Comparison of ENCODE assay signal across 11 cellular contexts in genomic region chr16:84724619-84725307, GRCh38. TPM values are rescaled to one million over a fixed set of nuclear protein-coding genes. Genes with fewer than 3 reads are reported as not detected.
A peak's percentile ranks its signal among the peaks of the same experiment; 100 is the strongest.
DNase-seq lines count a peak whose midpoint lies in the region; ATAC-seq and TF ChIP-seq lines count a peak whose summit lies in the region.
"Had no signal": no experiment of that assay in that cellular context is flagged by ENCODE, and none has a peak within 500 bp of the region (broad histone marks: within the 10 kb centered on the region; RNA-seq: fewer than 3 reads in every experiment).

No MANE protein-coding gene starts in this region.

- H3K36me3 ChIP-seq in Caco-2 (ENCODE audit: control insufficient read depth, insufficient read depth, low read length) (no peaks in the 10 kb centered on the region), GM23338 (ENCODE audit: insufficient read depth) (no peaks in the 10 kb centered on the region), mucosa of descending colon (ENCODE audit: low read depth) (no peaks in the 10 kb centered on the region), neuronal stem cell (replicated peaks in 1 of 2; ENCODE audit: control insufficient read depth in 2 of 2, insufficient read depth in 2 of 2, low read length in 2 of 2) (peaks cover 2 to 19% of the 10 kb centered on the region in 2 donors)

- no peak overlapping the region for H3K23ac ChIP-seq in neuronal stem cell (ENCODE audit: low read depth, low read length, poor library complexity)

- H4K91ac ChIP-seq in neuronal stem cell (ENCODE audit: low read depth, low read length, poor library complexity) = no peak overlapping the region

- intact Hi-C loops in Caco-2 (cut with micrococcal nuclease; ENCODE audit: unreplicated experiment) = no loop called here
- intact Hi-C loops in activated B cell treated with CpG ODN at 0.5 μM for 24 hours (cut with micrococcal nuclease) = loop anchor here (5.0 kb wide), 1 partner anchor 447 kb away; no protein-coding TSS in a partner anchor
- intact Hi-C loops in mucosa of descending colon (cut with DNase I, micrococcal nuclease) = loop anchor here (5.0 to 10.0 kb wide), 3 partner anchors 52 to 210 kb away; no protein-coding TSS in a partner anchor

- no peak overlapping the region for H2BK5ac ChIP-seq in neuronal stem cell (ENCODE audit: low read length)

- H3K4me3 ChIP-seq in Caco-2 (ENCODE audit: low read depth, low read length) (no peak overlapping the region), GM23338 (peak overlapping the region; percentile 1; the same call in 1 of the 2 replicates), mucosa of descending colon (no peak overlapping the region), neuronal stem cell (ENCODE audit: low read length in 2 of 2) (no peak overlapping the region)

- H3K27ac Mint-ChIP-seq in Caco-2 (ENCODE audit: unreplicated experiment) (peak overlapping the region; percentile 61), GM23338 (peak overlapping the region; percentile 94), activated B cell treated with CpG ODN at 0.5 μM for 24 hours (peak overlapping the region; percentile 62)

- CTCF ChIA-PET in Caco-2 (lab: Charles Lee) (interaction anchor here (0.9 to 3.8 kb wide), 7 partner anchors 11 to 106 kb away, joined by 3 to 51 read pairs (median 11); no protein-coding TSS in a partner anchor), activated B cell treated with CpG ODN at 0.5 μM for 24 hours (lab: Charles Lee) (interaction anchor here (1.0 to 5.8 kb wide), 14 partner anchors 9 to 220 kb away, joined by 3 to 82 read pairs (median 6); partner anchors contain the start of gene MEAK7)

- no peak overlapping the region for H2BK12ac ChIP-seq in neuronal stem cell (ENCODE audit: low read length)

- H3K36me3 Mint-ChIP-seq in Caco-2 (ENCODE audit: insufficient read depth, unreplicated experiment) = peaks cover 48% of the 10 kb centered on the region
- H3K36me3 Mint-ChIP-seq in GM23338 (ENCODE audit: low read depth) = peaks cover 14% of the 10 kb centered on the region; the same call in 2 of the 3 replicates
- peaks cover 27% of the 10 kb centered on the region for H3K36me3 Mint-ChIP-seq in activated B cell treated with CpG ODN at 0.5 μM for 24 hours (ENCODE audit: low read depth)

- POLR2A ChIA-PET in Caco-2 (lab: Charles Lee) = interaction anchor here (0.7 to 1.3 kb wide), 2 partner anchors 14 to 53 kb away, joined by 3 read pairs; no protein-coding TSS in a partner anchor
- POLR2A ChIA-PET in activated B cell treated with CpG ODN at 0.5 μM for 24 hours (lab: Charles Lee) = no interaction called here

- H2BK15ac ChIP-seq in neuronal stem cell (ENCODE audit: low read length) = no peak overlapping the region

- no peak overlapping the region for H2AK5ac ChIP-seq in neuronal stem cell (ENCODE audit: low read depth, low read length)

- H3K4me1 ChIP-seq in Caco-2 (peaks cover 51% of the 10 kb centered on the region), GM23338 (ENCODE audit: insufficient read depth) (peaks cover 69% of the 10 kb centered on the region), mucosa of descending colon (ENCODE audit: low read depth) (peaks cover 36% of the 10 kb centered on the region), neuronal stem cell (ENCODE audit: control insufficient read depth in 2 of 2, insufficient read depth in 1 of 2, low read depth in 1 of 2, low read length in 2 of 2) (peaks cover 13 to 40% of the 10 kb centered on the region in 2 donors)

- H3K14ac ChIP-seq in neuronal stem cell (ENCODE audit: low read length) = no peak overlapping the region

- no peak overlapping the region for H3K9ac ChIP-seq in neuronal stem cell (ENCODE audit: low read depth, low read length, poor library complexity)

- no peak for DNase-seq in Caco-2
- DNase-seq in GM23338 (ENCODE audit: low spot score) = no peak
- DNase-seq in activated B cell treated with CpG ODN at 0.5 μM for 24 hours = no peak
- DNase-seq in mucosa of descending colon = no peak
- DNase-seq in neuronal stem cell (ENCODE audit: low spot score) = no peak
- DNase-seq in SKM-1 (lab: John Stamatoyannopoulos, UW; ENCODE audit: unreplicated experiment) = no peak
- DNase-seq: aorta, hippocampal formation, NCI-H2171 treated with DMSO at 0.1 percent for 48 hours had no signal

- H2AFZ ChIP-seq in GM23338 (no peak overlapping the region), neuronal stem cell (ENCODE audit: low read length) (no peak overlapping the region)

- peak overlapping the region; percentile 48 for H3K4me2 ChIP-seq in GM23338
- H3K4me2 ChIP-seq in neuronal stem cell (ENCODE audit: insufficient read depth, low read length, poor library complexity, severe bottlenecking) = no peak overlapping the region

- H3K4ac ChIP-seq in neuronal stem cell (ENCODE audit: low read length) = no peak overlapping the region

- BruUV-seq in Caco-2 (replicated peaks; lab: Mats Ljungman, UMichigan) = no TSS peak

- peaks cover 5% of the 10 kb centered on the region for H3K79me1 ChIP-seq in neuronal stem cell (ENCODE audit: low read depth, low read length)

- no peaks in the 10 kb centered on the region for H3K27me3 ChIP-seq in Caco-2 (replicated peaks; ENCODE audit: control insufficient read depth, insufficient read depth, low read length)
- H3K27me3 ChIP-seq in GM23338 (ENCODE audit: insufficient read depth) = no peaks in the 10 kb centered on the region
- H3K27me3 ChIP-seq in neuronal stem cell (ENCODE audit: control insufficient read depth in 3 of 3, insufficient read depth in 3 of 3, low read depth in 1 of 3, low read length in 3 of 3) = no peaks in the 10 kb centered on the region

- H3K79me2 ChIP-seq in GM23338 (replicated peaks; ENCODE audit: insufficient read depth) = peaks cover 100% of the 10 kb centered on the region

- H4K8ac ChIP-seq in neuronal stem cell (ENCODE audit: low read depth, low read length) = no peak overlapping the region

- ATAC-seq in GM23338 (0 out of 3 replicates have a peak, but pooled peaks have one; percentile 9), activated B cell treated with CpG ODN at 0.5 μM for 24 hours (ENCODE audit: low read depth) (no peak), mucosa of descending colon (peak; percentile 62), HG03442 (IDR thresholded peaks at IDR 0.05; ENCODE audit: unreplicated experiment) (no peak), GM21825 (IDR thresholded peaks at IDR 0.05; ENCODE audit: unreplicated experiment) (no peak)

- TF ChIP-seq CTCF in Caco-2 (IDR thresholded peaks at IDR 0.05; ENCODE audit: insufficient read depth in 1 of 2, low read depth in 1 of 2, low read length in 1 of 2, severe bottlenecking in 1 of 2, unreplicated experiment in 1 of 2) (no peak), GM23338 (conservative IDR thresholded peaks at IDR 0.05; ENCODE audit: low read depth in 2 of 2) (no peak), activated B cell treated with CpG ODN at 0.5 μM for 24 hours (IDR thresholded peaks at IDR 0.05) (no peak), mucosa of descending colon (IDR thresholded peaks at IDR 0.05) (no peak)

- H2BK120ac ChIP-seq in neuronal stem cell (ENCODE audit: low read depth, low read length) = no peak overlapping the region

- H3K9me2 ChIP-seq in GM23338 (ENCODE audit: insufficient read depth) = no peaks in the 10 kb centered on the region

- no peaks in the 10 kb centered on the region for H3K9me3 Mint-ChIP-seq in Caco-2 (ENCODE audit: unreplicated experiment)
- no peaks in the 10 kb centered on the region for H3K9me3 Mint-ChIP-seq in GM23338
- no peaks in the 10 kb centered on the region for H3K9me3 Mint-ChIP-seq in activated B cell treated with CpG ODN at 0.5 μM for 24 hours

- H3K4me1 Mint-ChIP-seq in Caco-2 (ENCODE audit: low read depth, unreplicated experiment) (peaks cover 52% of the 10 kb centered on the region), GM23338 (peaks cover 79% of the 10 kb centered on the region), activated B cell treated with CpG ODN at 0.5 μM for 24 hours (peaks cover 78% of the 10 kb centered on the region)

- H3K4me3 Mint-ChIP-seq in Caco-2 (ENCODE audit: unreplicated experiment) (peak overlapping the region; percentile 68), GM23338 (peak overlapping the region; percentile 53), activated B cell treated with CpG ODN at 0.5 μM for 24 hours (no peak overlapping the region)

- no CpG with 5 or more reads among the region's 6 CpGs for WGBS in neuronal stem cell (ENCODE audit: extremely low coverage in 2 of 2, insufficient read length in 2 of 2, insufficient replicate concordance in 1 of 2), 2 donors

- H4K20me1 ChIP-seq in GM23338 (replicated peaks; ENCODE audit: insufficient read depth) = peaks cover 69% of the 10 kb centered on the region

- no peaks in the 10 kb centered on the region for H3K9me3 ChIP-seq in Caco-2
- no peaks in the 10 kb centered on the region for H3K9me3 ChIP-seq in mucosa of descending colon
- H3K9me3 ChIP-seq in neuronal stem cell (replicated peaks in 1 of 2; ENCODE audit: control insufficient read depth in 2 of 2, insufficient read depth in 1 of 2, low read depth in 1 of 2, low read length in 2 of 2) = no peaks in the 10 kb centered on the region

- no peaks in the 10 kb centered on the region for H3K27me3 Mint-ChIP-seq in Caco-2 (ENCODE audit: insufficient read depth, unreplicated experiment)
- peaks cover 8% of the 10 kb centered on the region for H3K27me3 Mint-ChIP-seq in GM23338 (ENCODE audit: insufficient read depth, low read depth, poor library complexity)
- no peaks in the 10 kb centered on the region for H3K27me3 Mint-ChIP-seq in activated B cell treated with CpG ODN at 0.5 μM for 24 hours

- no peak overlapping the region for H3K18ac ChIP-seq in neuronal stem cell (ENCODE audit: low read length)

- H3F3A ChIP-seq in GM23338 (replicated peaks; ENCODE audit: low read depth) = 0 out of 2 replicates have a peak, but pooled peaks cover 3% of the 10 kb centered on the region

- H3K27ac ChIP-seq in GM23338 (ENCODE audit: low read depth) = peak overlapping the region; percentile 94
- no peak overlapping the region for H3K27ac ChIP-seq in neuronal stem cell (replicated peaks; ENCODE audit: low read length)

TF ChIP-seq in GM23338, 12 proteins besides CTCF, POLR2A, EP300 and RAD21 (continues in another document):
- no peak for TF ChIP-seq POLR2AphosphoS5 (IDR thresholded peaks at IDR 0.05; ENCODE audit: low read depth)
- no peak for TF ChIP-seq ZNF331 (CRISPR knock-in tag; IDR thresholded peaks at IDR 0.05; ENCODE audit: low read depth)

RNA-seq across cellular contexts. Expression of gene USP10, which starts 25.0 kb away (rescaled TPM):
- total RNA-seq in Caco-2 (2022) = 144 and 147 TPM in 2 replicates
- total RNA-seq in GM23338 (2014; rRNA removed; shearing (Covaris generic)) = 144 and 158 TPM in 2 replicates
- 186 and 194 TPM in 2 replicates for polyA plus RNA-seq in GM23338 (2016; fragmentation: Nextera tagmentation; extraction: Ambion mirVana)
- total RNA-seq in activated B cell treated with CpG ODN at 0.5 μM for 24 hours = 138 and 147 TPM in 2 replicates
- total RNA-seq in mucosa of descending colon = 10 to 100 TPM; 65.1 to 76.9 (median 72.4) TPM
- 92.1 TPM for polyA plus RNA-seq in neuronal stem cell (2013, experiment 1 of 2)
- polyA plus RNA-seq in neuronal stem cell (2013, experiment 2 of 2) = 91.9 TPM

Comparison
In these comparisons a context has a peak if more than half of its experiments do, and no peak if none do; other contexts are left out.
1. ATAC-seq: peak in GM23338 (single experiment) and mucosa of descending colon (single experiment); none in activated B cell treated with CpG ODN at 0.5 μM for 24 hours (single experiment), HG03442 (single experiment) and GM21825 (single experiment).
2. Peak in every context shown above with its lines, with median percentiles within 50 percentile points of each other: H3K27ac Mint-ChIP-seq.